In genomic region chr5:67344870-67345269, GRCh38 we compare ENCODE assay signal across 6 cellular contexts.
"Had no signal": no experiment of that assay in that cellular context is flagged by ENCODE, and none has a peak within 500 bp of the region (broad histone marks: within the 10 kb centered on the region; RNA-seq: fewer than 3 reads in every experiment).

No MANE protein-coding gene starts in this region.

- H3K4me1 Mint-ChIP-seq: IgD-negative memory B cell had no signal

- H3K27ac Mint-ChIP-seq: IgD-negative memory B cell had no signal

- H3K27ac ChIP-seq: HL-60 had no signal

- DNase-seq: IMR-90, KBM-7, KG1 had no signal

- H3K4me3 Mint-ChIP-seq: IgD-negative memory B cell had no signal

- H3K4me3 ChIP-seq: K562 had no signal
